Comparison of ENCODE assay signal across 8 cellular contexts in the genomic region with DNA sequence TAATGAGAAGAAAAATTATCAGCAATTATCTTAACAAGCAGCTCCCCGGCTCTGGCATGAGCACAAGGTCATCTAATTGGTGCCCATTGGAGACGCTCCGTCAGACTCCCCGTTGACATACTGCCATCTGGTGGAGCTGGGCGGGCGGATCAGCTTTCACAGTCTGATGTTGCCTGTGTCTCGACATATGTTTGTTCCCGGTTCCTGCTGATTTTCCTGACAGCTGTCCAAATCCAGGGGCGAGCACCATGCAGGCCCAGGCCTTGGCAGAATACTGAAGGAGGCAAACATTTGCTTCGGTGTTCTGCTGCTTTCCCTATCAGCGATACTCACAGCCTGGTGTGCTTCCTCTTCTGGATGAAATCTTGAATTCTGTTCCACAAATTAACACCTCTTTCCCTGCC.
DNase-seq lines count a peak whose midpoint lies in the region; ATAC-seq and FAIRE-seq lines count a peak whose summit lies in the region.

No MANE protein-coding gene starts in this region.

- peak; percentile 75 for FAIRE-seq in A204.1 (lab: Jason Lieb, UNC)

- DNase-seq in NCI-H2227 (lab: John Stamatoyannopoulos, UW; ENCODE audit: unreplicated experiment) (peak; percentile 63), cerebellar cortex (ENCODE audit: low spot score) (peak; percentile 60), kidney tubule cell (ENCODE audit: low spot score) (peak; percentile 72)
- peak; percentile 16 for DNase-seq in activated CD4-positive, CD25-positive, alpha-beta regulatory T cell treated with anti-CD3 and anti-CD28 coated beads, Interleukin-2, amount 50 U/mL, for 16 hours (ENCODE audit: low read depth, low spot score)
- DNase-seq in stimulated activated CD4-positive, alpha-beta T cell treated with anti-CD3 and anti-CD28 coated beads, Interleukin-2, amount 100 ng/mL, for 24 hours = peak; percentile 71 to 76

- peak; percentile 96 for ATAC-seq in GM18511 (IDR thresholded peaks at IDR 0.05; ENCODE audit: unreplicated experiment)
- peak; percentile 84 for ATAC-seq in HG03066 (IDR thresholded peaks at IDR 0.05; ENCODE audit: low read depth, unreplicated experiment)

Comparison
In these comparisons a context has a peak if more than half of its experiments do, and no peak if none do; other contexts are left out.
1. Peak in every context shown above with its lines: DNase-seq and ATAC-seq.
2. DNase-seq: peak in every context shown above with its lines; median percentile 74 in stimulated activated CD4-positive, alpha-beta T cell treated with anti-CD3 and anti-CD28 coated beads, Interleukin-2, amount 100 ng/mL, for 24 hours; 72 in kidney tubule cell; 63 in NCI-H2227; 60 in cerebellar cortex; 16 in activated CD4-positive, CD25-positive, alpha-beta regulatory T cell treated with anti-CD3 and anti-CD28 coated beads, Interleukin-2, amount 50 U/mL, for 16 hours.